8 cellular contexts compared by ENCODE assay signal in genomic region chr1:156601122-156601830, GRCh38. TPM values are rescaled to one million over a fixed set of nuclear protein-coding genes. Genes with fewer than 3 reads are reported as not detected.
DNase-seq lines count a peak whose midpoint lies in the region; ATAC-seq and TF ChIP-seq lines count a peak whose summit lies in the region.

GPATCH4 (minus strand) TSS chr1:156601479.

- H2BK12ac ChIP-seq in trophoblast cell (ENCODE audit: low read length) = peak within 1 kb of the TSS; percentile 58

- H4K8ac ChIP-seq in trophoblast cell (ENCODE audit: low read depth, low read length) = peak within 1 kb of the TSS; percentile 99

- peak within 1 kb of the TSS; percentile 76 for H3K4ac ChIP-seq in trophoblast cell (ENCODE audit: low read depth, low read length)

- TF ChIP-seq POLR2A in tibial nerve (IDR thresholded peaks at IDR 0.05) = no peak

- peak within 1 kb of the TSS; percentile 88 for H4K91ac ChIP-seq in trophoblast cell (ENCODE audit: low read depth, low read length)

- H3K4me2 ChIP-seq in trophoblast cell (ENCODE audit: low read length) = peak within 1 kb of the TSS; percentile 81

- DNase-seq in CMK (ENCODE audit: low read depth) (peak; percentile 56), NCI-H1417 (lab: John Stamatoyannopoulos, UW) (peak; percentile 89 to 92 (median 91)), T-cell (peak; percentile 43 to 72 (median 60)), cardiac septum (ENCODE audit: low spot score) (peak; percentile 89), trophoblast cell (peak; percentile 69 to 91), tibial nerve (ENCODE audit: low spot score in 2 of 2) (peak; percentile 50 to 66)

- H3K14ac ChIP-seq in trophoblast cell (ENCODE audit: low read length) = peak within 1 kb of the TSS; percentile 97

- peaks cover 26 to 35% (median 35%) of the 10 kb centered on the region in 3 donors for H3K4me1 Mint-ChIP-seq in T-cell

- intact Hi-C loops in cardiac septum (cut with DNase I) = loop anchor here (2.0 kb wide), 1 partner anchor 144 kb away; no protein-coding TSS in a partner anchor

- H3K23ac ChIP-seq in trophoblast cell (ENCODE audit: low read length) = no peak within 1 kb of the TSS

- no peaks in the 10 kb centered on the region for H3K27me3 ChIP-seq in trophoblast cell (ENCODE audit: insufficient read depth, low read length)
- no peaks in the 10 kb centered on the region for H3K27me3 ChIP-seq in tibial nerve

- H3K36me3 ChIP-seq in trophoblast cell (ENCODE audit: control insufficient read depth in 1 of 2, insufficient read depth in 2 of 2, low read length in 2 of 2) (peaks cover 14 to 18% of the 10 kb centered on the region in 2 experiments), tibial nerve (peaks cover 0 to 29% (median 8%) of the 10 kb centered on the region in 3 donors)

- H3K18ac ChIP-seq in trophoblast cell (ENCODE audit: low read length) = peak within 1 kb of the TSS; percentile 91

- peak within 1 kb of the TSS; percentile 99 for H2AFZ ChIP-seq in trophoblast cell (ENCODE audit: insufficient read depth, low read length, poor library complexity)

- H3K9ac ChIP-seq in trophoblast cell (ENCODE audit: low read length) = peak within 1 kb of the TSS; percentile 80

- no peaks in the 10 kb centered on the region for H3K9me3 Mint-ChIP-seq in T-cell

- H3K79me2 ChIP-seq in trophoblast cell (ENCODE audit: control insufficient read depth, insufficient read depth, low read length, poor library complexity) = peaks cover 3% of the 10 kb centered on the region

- TF ChIP-seq EP300 in tibial nerve (IDR thresholded peaks at IDR 0.05) = peak; percentile 62 to 78

- H3K36me3 Mint-ChIP-seq in T-cell = peaks cover 17% of the 10 kb centered on the region

- H2BK5ac ChIP-seq in trophoblast cell (ENCODE audit: low read depth, low read length, poor library complexity) = peak within 1 kb of the TSS; percentile 27

- peak within 1 kb of the TSS; percentile 99 for H4K12ac ChIP-seq in trophoblast cell (ENCODE audit: low read depth, low read length)

- H3K4me3 ChIP-seq in trophoblast cell (ENCODE audit: low read depth, low read length) (peak within 1 kb of the TSS; percentile 80), tibial nerve (peak within 1 kb of the TSS; percentile 53 to 82 (median 58))

- peak within 1 kb of the TSS; percentile 93 to 97 for H3K27ac Mint-ChIP-seq in T-cell

- H3K27me3 Mint-ChIP-seq in T-cell = no peaks in the 10 kb centered on the region

- H3K27ac ChIP-seq in adipose tissue (ENCODE audit: low read depth, low read length) = peak within 1 kb of the TSS; percentile 13
- peak within 1 kb of the TSS; percentile 44 for H3K27ac ChIP-seq in trophoblast cell (ENCODE audit: low read depth, low read length)
- peak within 1 kb of the TSS; percentile 52 to 85 (median 62) for H3K27ac ChIP-seq in tibial nerve

- TF ChIP-seq CTCF in tibial nerve (IDR thresholded peaks at IDR 0.05) = peak in 1 of 5 experiments; percentile 20

- POLR2A ChIA-PET in T-cell (lab: Charles Lee) = interaction anchor here in 1 of 2 donors (0.6 kb wide), 1 partner anchor 100 kb away, joined by 5 read pairs; no protein-coding TSS in a partner anchor

- peak within 1 kb of the TSS; percentile 79 to 100 (median 99) for H3K4me3 Mint-ChIP-seq in T-cell

- H3K4me1 ChIP-seq in trophoblast cell (ENCODE audit: control insufficient read depth in 1 of 2, insufficient read depth in 2 of 2, low read length in 2 of 2) = peaks cover 6 to 10% of the 10 kb centered on the region in 2 experiments
- H3K4me1 ChIP-seq in tibial nerve = peaks cover 0 to 29% (median 12%) of the 10 kb centered on the region in 4 donors

- H2BK120ac ChIP-seq in trophoblast cell (ENCODE audit: insufficient read depth, low read length, poor library complexity) = peak within 1 kb of the TSS; percentile 77

- peaks cover 7% of the 10 kb centered on the region for H3K79me1 ChIP-seq in trophoblast cell (ENCODE audit: low read length)

- WGBS in adipose tissue, 3 donors = 0 to 1% (median 0%) methylated on average over 35 of the region's 35 CpGs
- no CpG with 5 or more reads among the region's 35 CpGs for WGBS in trophoblast cell (ENCODE audit: extremely low coverage, insufficient coverage, insufficient read length)
- 0 to 1% methylated on average over 29 to 35 of the region's 35 CpGs for WGBS in tibial nerve, 2 donors

- CTCF ChIA-PET in T-cell (lab: Charles Lee) = interaction anchor here in 1 of 2 donors (0.6 to 1.3 kb wide), 8 partner anchors 8 to 275 kb away, joined by 3 to 4 read pairs (median 3); partner anchors contain the start of gene NAXE

- peaks cover 2% of the 10 kb centered on the region for H3K9me3 ChIP-seq in trophoblast cell (ENCODE audit: insufficient read depth, low read depth, low read length)
- H3K9me3 ChIP-seq in tibial nerve = no peaks in the 10 kb centered on the region

- ATAC-seq in GM21737 (IDR thresholded peaks at IDR 0.05; ENCODE audit: unreplicated experiment) = peak; percentile 48
- peak; percentile 86 to 90 (median 88) for ATAC-seq in T-cell (replicated peaks in 1 of 4)

- H2AK5ac ChIP-seq in trophoblast cell (ENCODE audit: low read length) = peak within 1 kb of the TSS; percentile 29

RNA-seq across cellular contexts. Expression of gene GPATCH4, which starts in this region (rescaled TPM):
- 10 to 100 TPM; 34.3 to 41.6 (median 40.6) TPM for total RNA-seq in T-cell
- polyA plus RNA-seq in adipose tissue = 10 to 100 TPM; 12.5 to 42.2 (median 29.1) TPM
- total RNA-seq in cardiac septum = 15.5 TPM
- 16.5 and 16.8 TPM in 2 replicates for polyA plus RNA-seq in trophoblast cell (2013)
- 10 to 100 TPM; 22.2 to 44.4 (median 29.6) TPM for total RNA-seq in tibial nerve

Comparison
In these comparisons a context has a peak if more than half of its experiments do, and no peak if none do; other contexts are left out.
1. Peak in every context shown above with its lines: DNase-seq, ATAC-seq, H3K4me3 ChIP-seq and H3K27ac ChIP-seq.